Comparison of ENCODE assay signal across 8 cellular contexts in the genomic region with DNA sequence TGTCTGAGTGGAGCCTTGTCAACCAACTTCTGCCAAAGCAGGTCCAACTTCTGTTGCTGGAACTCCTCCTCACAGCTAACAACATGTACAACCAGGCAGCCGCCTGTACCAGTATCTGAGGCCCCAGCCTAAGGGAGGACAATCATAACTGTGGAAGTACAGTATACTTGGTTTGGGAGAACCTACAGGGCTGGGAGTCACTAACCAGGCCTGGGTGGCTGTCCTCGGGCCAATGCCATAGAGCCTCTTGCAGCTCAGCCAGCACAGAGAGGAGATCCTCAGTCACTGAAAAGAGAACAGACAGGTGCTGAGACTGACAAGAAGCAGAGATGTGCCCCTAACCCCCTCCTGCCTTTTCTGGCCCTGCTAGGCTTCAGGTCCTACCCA. TPM values are rescaled to one million over a fixed set of nuclear protein-coding genes. Genes with fewer than 3 reads are reported as not detected.
DNase-seq lines count a peak whose midpoint lies in the region; ATAC-seq and TF ChIP-seq lines count a peak whose summit lies in the region.

No MANE protein-coding gene starts in this region.

- intact Hi-C loops in natural killer cell (cut with micrococcal nuclease), result no loop called here

- H3K36me3 Mint-ChIP-seq in natural killer cell, result no peaks in the 10 kb centered on the region

- H3K4me1 ChIP-seq in BLaER1 treated with 17β-estradiol and CSF1 and Interleukin-3, amounts not matched to agents 10 nM and 100 nM, result peaks cover 25 to 60% (median 50%) of the 10 kb centered on the region in 10 experiments; a peak in 19 of 20 replicates

- peaks cover 43 to 50% (median 47%) of the 10 kb centered on the region in 11 experiments for H3K36me3 ChIP-seq in BLaER1 treated with 17β-estradiol and CSF1 and Interleukin-3, amounts not matched to agents 10 nM and 100 nM

- no peak overlapping the region for H3K27ac Mint-ChIP-seq in natural killer cell

- peaks cover 31 to 58% (median 57%) of the 10 kb centered on the region in 11 experiments for H4K20me1 ChIP-seq in BLaER1 treated with 17β-estradiol and CSF1 and Interleukin-3, amounts not matched to agents 10 nM and 100 nM

- peak overlapping the region; percentile 98 to 100 (median 99) for H3K9ac ChIP-seq in BLaER1 treated with 17β-estradiol and CSF1 and Interleukin-3, amounts not matched to agents 10 nM and 100 nM

- peak overlapping the region; percentile 74 to 99 (median 92) for H3K4me3 ChIP-seq in BLaER1 treated with 17β-estradiol and CSF1 and Interleukin-3, amounts not matched to agents 10 nM and 100 nM
- peak overlapping the region; percentile 68 for H3K4me3 ChIP-seq in Jurkat, Clone E6-1 (ENCODE audit: low read length)
- H3K4me3 ChIP-seq in choroid plexus epithelial cell (ENCODE audit: low read depth, low read length), result peak overlapping the region; percentile 88

- ATAC-seq in natural killer cell (no peak), HG03520 (IDR thresholded peaks at IDR 0.05; ENCODE audit: unreplicated experiment) (no peak), HG02885 (IDR thresholded peaks at IDR 0.05; ENCODE audit: poor library complexity, unreplicated experiment) (no peak)

- peak overlapping the region; percentile 98 for H3K4me3 Mint-ChIP-seq in natural killer cell

- peaks cover 5 to 16% of the 10 kb centered on the region in 2 donors for H3K4me1 Mint-ChIP-seq in natural killer cell

- H3K9me3 Mint-ChIP-seq in natural killer cell, result no peaks in the 10 kb centered on the region

- H3K27me3 Mint-ChIP-seq in natural killer cell (ENCODE audit: low read depth in 2 of 2), result no peaks in the 10 kb centered on the region

- H3K9me3 ChIP-seq in BLaER1 treated with 17β-estradiol and CSF1 and Interleukin-3, amounts not matched to agents 10 nM and 100 nM (replicated peaks in 1 of 11), result no peaks in the 10 kb centered on the region

- no peak for DNase-seq in Jurkat, Clone E6-1 (ENCODE audit: low read depth, low spot score)
- no peak for DNase-seq in choroid plexus epithelial cell (ENCODE audit: low read depth)
- no peak for DNase-seq in natural killer cell
- DNase-seq in central memory CD4-positive, alpha-beta T cell, result no peak
- no peak for DNase-seq in LoVo (ENCODE audit: low spot score)

- TF ChIP-seq CTCF in choroid plexus epithelial cell (conservative IDR thresholded peaks at IDR 0.05; ENCODE audit: low read depth, low read length), result no peak
- TF ChIP-seq CTCF in natural killer cell (IDR thresholded peaks at IDR 0.05), result no peak

- no peaks in the 10 kb centered on the region for H3K27me3 ChIP-seq in BLaER1 treated with 17β-estradiol and CSF1 and Interleukin-3, amounts not matched to agents 10 nM and 100 nM

- peak overlapping the region in 8 of 11 experiments; percentile 96 to 100 (median 99); a peak in 10 of 22 replicates for H3K27ac ChIP-seq in BLaER1 treated with 17β-estradiol and CSF1 and Interleukin-3, amounts not matched to agents 10 nM and 100 nM

- peak overlapping the region; percentile 96 to 100 (median 99) for H3K4me2 ChIP-seq in BLaER1 treated with 17β-estradiol and CSF1 and Interleukin-3, amounts not matched to agents 10 nM and 100 nM

RNA-seq across cellular contexts. Expression of gene DALRD3, which starts 1.2 kb away (rescaled TPM):
- polyA plus RNA-seq in Jurkat, Clone E6-1 (2012; ENCODE audit: insufficient read depth, insufficient read length), result 76.5 TPM
- total RNA-seq in natural killer cell, result 10 to 100 TPM; 16.8 to 20.1 (median 18.0) TPM

RNA-seq across cellular contexts. Expression of gene NDUFAF3, which starts 4.7 kb away (rescaled TPM):
- polyA plus RNA-seq in Jurkat, Clone E6-1 (2012; ENCODE audit: insufficient read depth, insufficient read length), result 219 TPM
- 10 to 100 TPM; 51.0 to 72.9 (median 66.1) TPM for total RNA-seq in natural killer cell

RNA-seq across cellular contexts. Expression of gene WDR6, which starts 10.0 kb away (rescaled TPM):
- 128 TPM for polyA plus RNA-seq in Jurkat, Clone E6-1 (2012; ENCODE audit: insufficient read depth, insufficient read length)
- 100 to 1,000 TPM; 113 to 167 (median 129) TPM for total RNA-seq in natural killer cell

RNA-seq across cellular contexts. Expression of gene IMPDH2, which starts 12.0 kb away (rescaled TPM):
- polyA plus RNA-seq in Jurkat, Clone E6-1 (2012; ENCODE audit: insufficient read depth, insufficient read length), result 486 TPM
- total RNA-seq in natural killer cell, result 10 to 100 TPM; 45.6 to 85.7 (median 50.0) TPM

RNA-seq across cellular contexts. Expression of gene P4HTM, which starts 27.2 kb away (rescaled TPM):
- not detected for polyA plus RNA-seq in Jurkat, Clone E6-1 (2012; ENCODE audit: insufficient read depth, insufficient read length)
- 10 to 100 TPM; 28.8 to 31.3 (median 30.6) TPM for total RNA-seq in natural killer cell
